Comparison of ENCODE assay signal across 9 cellular contexts in the genomic region with DNA sequence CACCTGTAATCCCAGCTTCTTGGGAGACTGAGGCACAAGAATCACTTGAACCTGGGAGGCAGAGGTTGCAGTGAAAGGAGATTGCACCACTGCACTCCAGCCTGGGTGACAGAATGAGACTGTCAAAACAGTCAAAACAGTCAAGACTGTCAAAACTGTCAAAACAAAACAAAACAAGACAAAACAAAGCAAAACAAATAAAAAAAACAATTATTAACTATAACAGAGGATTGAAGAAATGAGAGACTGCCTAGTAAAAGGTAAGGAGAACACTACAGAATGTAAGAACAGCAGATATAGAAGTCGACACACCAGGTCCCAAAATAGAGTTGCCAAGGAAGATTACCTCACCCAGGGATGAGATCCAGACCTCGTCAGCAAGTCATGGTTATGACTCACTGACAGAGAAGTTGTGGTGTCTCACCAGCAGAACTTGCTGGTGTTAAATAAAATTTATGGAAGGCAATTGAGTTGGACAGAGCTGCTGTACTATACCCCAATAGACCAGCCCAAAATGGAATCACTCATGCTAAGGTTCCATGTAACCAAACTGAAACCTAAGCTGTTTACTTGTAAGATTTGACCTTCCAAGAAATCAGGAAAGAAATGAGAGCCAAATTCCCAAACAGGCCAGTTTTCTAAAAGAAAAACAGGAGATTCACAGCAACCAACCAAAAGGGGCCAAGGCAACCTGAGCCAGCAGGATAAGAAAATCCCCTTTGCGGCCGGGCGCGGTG. TPM values are rescaled to one million over a fixed set of nuclear protein-coding genes. Genes with fewer than 3 reads are reported as not detected.
DNase-seq lines count a peak whose midpoint lies in the region; ATAC-seq and TF ChIP-seq lines count a peak whose summit lies in the region.
"Had no signal": no experiment of that assay in that cellular context is flagged by ENCODE, and none has a peak within 500 bp of the region (broad histone marks: within the 10 kb centered on the region; RNA-seq: fewer than 3 reads in every experiment).

No MANE protein-coding gene starts in this region.

- H3K4me1 ChIP-seq in gastroesophageal sphincter = no peaks in the 10 kb centered on the region
- no peaks in the 10 kb centered on the region for H3K4me1 ChIP-seq in smooth muscle cell (ENCODE audit: low read depth)

- H3K36me3 ChIP-seq in gastroesophageal sphincter (no peaks in the 10 kb centered on the region), smooth muscle cell (ENCODE audit: low read depth) (no peaks in the 10 kb centered on the region)

- H4K20me1 ChIP-seq in smooth muscle cell (ENCODE audit: low read depth) = no peaks in the 10 kb centered on the region

- peak; percentile 89 for ATAC-seq in gastroesophageal sphincter
- ATAC-seq in T-cell (replicated peaks in 1 of 4) = no peak
- ATAC-seq: activated CD4-positive, CD25-positive, alpha-beta regulatory T cell treated with anti-CD3 and anti-CD28 coated beads, Interleukin-2, amount 50 U/mL, for 24 hours had no signal

- no peaks in the 10 kb centered on the region for H3K4me1 Mint-ChIP-seq in T-cell

- H3F3A ChIP-seq in smooth muscle cell (ENCODE audit: low read depth) = no peaks in the 10 kb centered on the region

- TF ChIP-seq POLR2A in gastroesophageal sphincter (IDR thresholded peaks at IDR 0.05) = no peak

- no peak for TF ChIP-seq EP300 in gastroesophageal sphincter (IDR thresholded peaks at IDR 0.05)

- 0 to 57% methylated on average over 1 to 6 of the region's 6 CpGs for WGBS in gastroesophageal sphincter (ENCODE audit: low coverage in 1 of 2), 2 donors
- WGBS in smooth muscle cell (ENCODE audit: low lambda C conversion rate) = 68% methylated on average over 6 of the region's 6 CpGs

- DNase-seq in H4 (ENCODE audit: low spot score) (peak; percentile 37), SIG-M5 treated with dmso at 0.1 percent for 504 hours (lab: John Stamatoyannopoulos, UW; ENCODE audit: unreplicated experiment) (peak; percentile 74), smooth muscle cell (lab: John Stamatoyannopoulos, UW; ENCODE audit: unreplicated experiment) (no peak), T-cell (no peak), globus pallidus (ENCODE audit: low spot score) (no peak), SK-N-DZ (ENCODE audit: low spot score) (no peak), COLO668 (lab: John Stamatoyannopoulos, UW; ENCODE audit: unreplicated experiment) (no peak)

- peaks cover 0 to 6% of the 10 kb centered on the region in 2 donors for H3K27me3 Mint-ChIP-seq in T-cell

- peak overlapping the region; percentile 43 for H3K9ac ChIP-seq in smooth muscle cell (ENCODE audit: low read depth)

- H3K27ac ChIP-seq in gastroesophageal sphincter (peak overlapping the region in 3 of 4 donors; percentile 0 to 54 (median 27)), smooth muscle cell (ENCODE audit: low read depth) (peak overlapping the region; percentile 88)

- no peak overlapping the region for H2AFZ ChIP-seq in smooth muscle cell (ENCODE audit: low read depth)

- no peak overlapping the region for H3K27ac Mint-ChIP-seq in T-cell

- peaks cover 0 to 8% (median 0%) of the 10 kb centered on the region in 3 donors for H3K9me3 ChIP-seq in gastroesophageal sphincter
- H3K9me3 ChIP-seq in smooth muscle cell (replicated peaks; ENCODE audit: low read depth) = no peaks in the 10 kb centered on the region

- H3K4me3 ChIP-seq in gastroesophageal sphincter (no peak overlapping the region), smooth muscle cell (no peak overlapping the region)

- no peak for TF ChIP-seq CTCF in gastroesophageal sphincter (IDR thresholded peaks at IDR 0.05)
- TF ChIP-seq CTCF in smooth muscle cell (IDR thresholded peaks at IDR 0.05; ENCODE audit: borderline replicate concordance, insufficient read depth, poor library complexity, severe bottlenecking) = no peak

- H3K27me3 ChIP-seq in gastroesophageal sphincter (no peaks in the 10 kb centered on the region), smooth muscle cell (ENCODE audit: low read depth) (no peaks in the 10 kb centered on the region)

- H3K9me3 Mint-ChIP-seq in T-cell = peaks cover 4 to 27% (median 15%) of the 10 kb centered on the region in 3 donors

- POLR2A ChIA-PET in T-cell (lab: Charles Lee) = no interaction called here

- CTCF ChIA-PET in T-cell (lab: Charles Lee) = no interaction called here

- H3K79me2 ChIP-seq in smooth muscle cell (ENCODE audit: low read depth) = no peaks in the 10 kb centered on the region

- peak overlapping the region; percentile 17 for H3K4me2 ChIP-seq in smooth muscle cell

- H3K4me3 Mint-ChIP-seq in T-cell = no peak overlapping the region

- peaks cover 4% of the 10 kb centered on the region for H3K36me3 Mint-ChIP-seq in T-cell

RNA-seq across cellular contexts. Expression of a gene that starts 32.1 kb away (rescaled TPM):
- total RNA-seq in H4 (2014; rRNA removed; shearing (Covaris generic)) = 5.7 and 7.4 TPM in 2 replicates
- total RNA-seq in gastroesophageal sphincter (1 to 10 TPM; 3.4 to 9.6 (median 5.6) TPM), smooth muscle cell (5.7 and 5.8 TPM in 2 replicates), T-cell (1 to 10 TPM; 3.1 to 6.8 (median 5.3) TPM)
- polyA plus RNA-seq in smooth muscle cell = 2.6 and 4.5 TPM in 2 replicates
- 6.4 and 6.6 TPM in 2 replicates for polyA plus RNA-seq in SK-N-DZ (2014; cell fraction: cytosol; rRNA removed)
- polyA plus RNA-seq in SK-N-DZ (2014; cell fraction: nucleus; rRNA removed) = 8.8 and 16.4 TPM in 2 replicates

RNA-seq across cellular contexts. Expression of a gene that starts 43.6 kb away (rescaled TPM):
- total RNA-seq in H4 (2014; rRNA removed; shearing (Covaris generic)) = not detected in 2 replicates
- 1 to 10 TPM in 2 of 4 donors, under 1 TPM in 1, not detected in 1; 0.46 to 2.0 (median 1.1) TPM for total RNA-seq in gastroesophageal sphincter
- not detected in 2 replicates for total RNA-seq in smooth muscle cell
- polyA plus RNA-seq in smooth muscle cell = not detected in 2 replicates
- total RNA-seq in T-cell = 1 to 10 TPM in 4 of 5 donors, under 1 TPM in 1; 0.44 to 2.5 (median 1.8) TPM
- polyA plus RNA-seq in SK-N-DZ (2014; cell fraction: cytosol; rRNA removed) = not detected in 2 replicates
- polyA plus RNA-seq in SK-N-DZ (2014; cell fraction: nucleus; rRNA removed) = not detected in 2 replicates

Comparison
In these comparisons a context has a peak if more than half of its experiments do, and no peak if none do; other contexts are left out.
1. DNase-seq: peak in H4 (single experiment) and SIG-M5 treated with dmso at 0.1 percent for 504 hours (single experiment); none in smooth muscle cell (single experiment), T-cell (0 of 34), globus pallidus (single experiment), SK-N-DZ (single experiment) and COLO668 (single experiment).